ENCODE assay signal across 2 cellular contexts in the genomic region with DNA sequence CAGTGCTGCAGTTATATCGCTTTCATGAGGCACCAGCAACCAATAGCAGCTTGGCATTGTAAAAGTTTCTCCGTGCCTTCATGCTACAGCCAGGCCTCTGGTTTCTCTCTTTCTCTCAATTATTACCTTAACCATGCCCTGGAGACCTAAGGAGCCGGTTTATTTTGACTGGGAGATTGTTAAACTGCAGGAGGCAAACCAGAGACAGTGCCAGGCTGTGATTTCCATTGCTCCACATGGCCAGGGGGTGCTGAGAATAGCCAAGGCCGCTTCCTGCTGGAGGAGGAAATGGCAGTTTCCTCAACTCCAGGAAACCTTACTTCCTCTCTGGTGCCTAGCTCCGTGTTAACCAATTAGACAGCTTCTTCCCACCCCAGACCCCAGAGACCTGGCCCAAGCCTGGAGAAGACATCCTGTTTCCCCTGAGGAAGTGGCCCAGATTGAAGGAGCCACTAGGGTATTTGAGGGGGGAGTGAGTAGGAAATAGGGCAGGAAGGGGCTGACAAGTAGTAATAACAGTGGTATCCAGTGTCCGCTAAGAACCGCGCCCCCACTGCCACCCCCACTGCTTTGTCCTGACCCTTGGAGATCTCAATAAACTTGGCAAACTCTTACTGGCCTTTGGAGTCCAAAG.
TF ChIP-seq lines count a peak whose summit lies in the region.

No MANE protein-coding gene starts in this region.

TF ChIP-seq in IMR-90, 13 proteins besides CTCF, POLR2A, EP300 and RAD21:
- TF ChIP-seq MAZ (IDR thresholded peaks at IDR 0.05; ENCODE audit: borderline replicate concordance, low read depth, low read length): no peak
- TF ChIP-seq RCOR1 (IDR thresholded peaks at IDR 0.05; ENCODE audit: insufficient replicate concordance, low read length): no peak
- TF ChIP-seq SMC3 (IDR thresholded peaks at IDR 0.05; ENCODE audit: low read depth, low read length): no peak
- no peak for TF ChIP-seq BHLHE40 (IDR thresholded peaks at IDR 0.05; ENCODE audit: low read depth, low read length)
- TF ChIP-seq, protein P1, sequence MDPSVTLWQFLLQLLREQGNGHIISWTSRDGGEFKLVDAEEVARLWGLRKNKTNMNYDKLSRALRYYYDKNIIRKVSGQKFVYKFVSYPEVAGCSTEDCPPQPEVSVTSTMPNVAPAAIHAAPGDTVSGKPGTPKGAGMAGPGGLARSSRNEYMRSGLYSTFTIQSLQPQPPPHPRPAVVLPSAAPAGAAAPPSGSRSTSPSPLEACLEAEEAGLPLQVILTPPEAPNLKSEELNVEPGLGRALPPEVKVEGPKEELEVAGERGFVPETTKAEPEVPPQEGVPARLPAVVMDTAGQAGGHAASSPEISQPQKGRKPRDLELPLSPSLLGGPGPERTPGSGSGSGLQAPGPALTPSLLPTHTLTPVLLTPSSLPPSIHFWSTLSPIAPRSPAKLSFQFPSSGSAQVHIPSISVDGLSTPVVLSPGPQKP (IDR thresholded peaks at IDR 0.05; ENCODE audit: borderline replicate concordance, low read depth, low read length): no peak
- TF ChIP-seq NFE2L2 (IDR thresholded peaks at IDR 0.05; ENCODE audit: low read depth, low read length): no peak

TF ChIP-seq in endothelial cell of umbilical vein, 7 proteins besides CTCF, POLR2A, EP300 and RAD21:
- TF ChIP-seq, protein P2, sequence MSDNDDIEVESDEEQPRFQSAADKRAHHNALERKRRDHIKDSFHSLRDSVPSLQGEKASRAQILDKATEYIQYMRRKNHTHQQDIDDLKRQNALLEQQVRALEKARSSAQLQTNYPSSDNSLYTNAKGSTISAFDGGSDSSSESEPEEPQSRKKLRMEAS (IDR thresholded peaks at IDR 0.05; ENCODE audit: insufficient read depth, insufficient read length): no peak
- TF ChIP-seq MYC (IDR thresholded peaks at IDR 0.05; ENCODE audit: low read depth, low read length): peak; percentile 50
- no peak for TF ChIP-seq JUN (IDR thresholded peaks at IDR 0.05; ENCODE audit: borderline replicate concordance, insufficient read depth, insufficient read length, low read depth)
